ENCODE assay signal across 11 cellular contexts in the genomic region with DNA sequence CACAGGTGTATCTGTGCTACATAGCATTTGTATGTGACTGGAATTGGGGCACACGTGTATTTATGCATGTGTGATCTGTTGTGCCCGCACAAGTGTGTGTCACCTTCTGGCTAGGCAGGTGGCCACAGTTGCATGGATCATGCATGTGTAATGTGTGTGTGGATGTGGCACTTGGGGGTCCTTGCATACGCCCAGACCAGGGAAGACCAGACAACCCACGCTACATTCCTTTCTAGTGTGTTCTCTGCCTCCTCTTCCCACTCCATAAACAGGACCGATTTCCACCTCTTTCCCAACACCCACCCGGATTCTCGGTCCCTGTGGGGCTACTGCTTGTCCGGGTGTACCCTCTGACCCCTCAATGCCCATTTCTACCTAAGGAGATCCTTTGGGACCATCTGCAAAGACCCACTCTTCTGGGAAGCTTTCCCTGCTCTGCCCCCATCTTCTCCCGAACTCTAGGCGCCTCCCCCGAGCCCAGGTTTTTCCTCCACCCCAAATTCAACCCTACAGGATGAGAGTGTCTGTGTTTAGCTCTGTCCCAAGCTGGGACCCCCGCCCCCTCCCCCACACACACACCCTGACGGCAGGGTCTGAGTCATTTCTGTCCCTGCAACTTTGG. TPM values are rescaled to one million over a fixed set of nuclear protein-coding genes. Genes with fewer than 3 reads are reported as not detected.
DNase-seq lines count a peak whose midpoint lies in the region; ATAC-seq and TF ChIP-seq lines count a peak whose summit lies in the region.
"Had no signal": no experiment of that assay in that cellular context is flagged by ENCODE, and none has a peak within 500 bp of the region (broad histone marks: within the 10 kb centered on the region; RNA-seq: fewer than 3 reads in every experiment).

No MANE protein-coding gene starts in this region.

- no peak overlapping the region for H3K27ac Mint-ChIP-seq in activated T-cell treated with anti-CD3 and anti-CD28 coated beads, Interleukin-2, amount 50 U/mL, for 72 hours
- H3K27ac Mint-ChIP-seq in T-cell = no peak overlapping the region
- H3K27ac Mint-ChIP-seq in glutamatergic neuron (ENCODE audit: unreplicated experiment) = no peak overlapping the region
- no peak overlapping the region for H3K27ac Mint-ChIP-seq in stimulated activated effector memory CD8-positive, alpha-beta T cell treated with anti-CD3 and anti-CD28 coated beads, Interleukin-12 subunit alpha, Interleukin-12 subunit beta, amount 100 ng/mL, for 72 hours

- no peak for DNase-seq in activated T-cell treated with anti-CD3 and anti-CD28 coated beads, Interleukin-2, amount 50 U/mL, for 72 hours
- no peak for DNase-seq in activated T-cell treated with anti-CD3 and anti-CD28 coated beads, Interleukin-2, amount 50 U/mL, for 48 hours
- DNase-seq in T-cell = no peak
- DNase-seq in glutamatergic neuron = no peak
- DNase-seq in stimulated activated effector memory CD8-positive, alpha-beta T cell treated with anti-CD3 and anti-CD28 coated beads, Interleukin-12 subunit alpha, Interleukin-12 subunit beta, amount 100 ng/mL, for 72 hours (ENCODE audit: low spot score in 2 of 2) = no peak
- DNase-seq in MV-4-11 (lab: John Stamatoyannopoulos, UW) = no peak
- DNase-seq in mesenteric fat pad (ENCODE audit: low spot score) = no peak
- DNase-seq: activated CD4-positive, CD25-positive, alpha-beta regulatory T cell treated with anti-CD3 and anti-CD28 coated beads, Interleukin-2, amount 50 U/mL, for 72 hours; MM.1S had no signal

- no peak for ATAC-seq in activated T-cell treated with anti-CD3 and anti-CD28 coated beads, Interleukin-2, amount 50 U/mL, for 72 hours (replicated peaks in 1 of 2)
- no peak for ATAC-seq in T-cell (replicated peaks in 1 of 4)
- no peak for ATAC-seq in stimulated activated effector memory CD8-positive, alpha-beta T cell treated with anti-CD3 and anti-CD28 coated beads, Interleukin-12 subunit alpha, Interleukin-12 subunit beta, amount 100 ng/mL, for 72 hours
- no peak for ATAC-seq in HG03442 (IDR thresholded peaks at IDR 0.05; ENCODE audit: unreplicated experiment)

- H3K4me3 Mint-ChIP-seq in activated T-cell treated with anti-CD3 and anti-CD28 coated beads, Interleukin-2, amount 50 U/mL, for 72 hours = peak overlapping the region; percentile 73 to 86
- peak overlapping the region; percentile 44 to 87 (median 59) for H3K4me3 Mint-ChIP-seq in T-cell
- peak overlapping the region; percentile 65 for H3K4me3 Mint-ChIP-seq in glutamatergic neuron (ENCODE audit: unreplicated experiment)
- peak overlapping the region; percentile 78 for H3K4me3 Mint-ChIP-seq in stimulated activated effector memory CD8-positive, alpha-beta T cell treated with anti-CD3 and anti-CD28 coated beads, Interleukin-12 subunit alpha, Interleukin-12 subunit beta, amount 100 ng/mL, for 72 hours

- no peaks in the 10 kb centered on the region for H3K9me3 Mint-ChIP-seq in activated T-cell treated with anti-CD3 and anti-CD28 coated beads, Interleukin-2, amount 50 U/mL, for 72 hours
- H3K9me3 Mint-ChIP-seq in T-cell = no peaks in the 10 kb centered on the region
- peaks cover 11% of the 10 kb centered on the region for H3K9me3 Mint-ChIP-seq in glutamatergic neuron (ENCODE audit: unreplicated experiment)
- no peaks in the 10 kb centered on the region for H3K9me3 Mint-ChIP-seq in stimulated activated effector memory CD8-positive, alpha-beta T cell treated with anti-CD3 and anti-CD28 coated beads, Interleukin-12 subunit alpha, Interleukin-12 subunit beta, amount 100 ng/mL, for 72 hours

- H3K36me3 Mint-ChIP-seq in activated T-cell treated with anti-CD3 and anti-CD28 coated beads, Interleukin-2, amount 50 U/mL, for 72 hours (ENCODE audit: insufficient read depth in 2 of 2) = no peaks in the 10 kb centered on the region
- H3K36me3 Mint-ChIP-seq in T-cell (no peaks in the 10 kb centered on the region), glutamatergic neuron (ENCODE audit: unreplicated experiment) (no peaks in the 10 kb centered on the region)
- peaks cover 11% of the 10 kb centered on the region for H3K36me3 Mint-ChIP-seq in stimulated activated effector memory CD8-positive, alpha-beta T cell treated with anti-CD3 and anti-CD28 coated beads, Interleukin-12 subunit alpha, Interleukin-12 subunit beta, amount 100 ng/mL, for 72 hours

- POLR2A ChIA-PET in T-cell (lab: Charles Lee) = no interaction called here

- no peak for TF ChIP-seq CTCF in glutamatergic neuron (IDR thresholded peaks at IDR 0.05; ENCODE audit: partially characterized antibody, unreplicated experiment)

- H3K27me3 Mint-ChIP-seq in activated T-cell treated with anti-CD3 and anti-CD28 coated beads, Interleukin-2, amount 50 U/mL, for 72 hours (ENCODE audit: low read depth) = peaks cover 5% of the 10 kb centered on the region
- H3K27me3 Mint-ChIP-seq in T-cell (peaks cover 0 to 4% of the 10 kb centered on the region in 2 donors), glutamatergic neuron (ENCODE audit: unreplicated experiment) (peaks cover 22% of the 10 kb centered on the region)

- peaks cover 29% of the 10 kb centered on the region for H3K4me1 Mint-ChIP-seq in activated T-cell treated with anti-CD3 and anti-CD28 coated beads, Interleukin-2, amount 50 U/mL, for 72 hours (ENCODE audit: low read depth)
- H3K4me1 Mint-ChIP-seq in T-cell = peaks cover 25 to 30% (median 26%) of the 10 kb centered on the region in 3 donors
- H3K4me1 Mint-ChIP-seq in glutamatergic neuron (ENCODE audit: low read depth, unreplicated experiment) = peaks cover 3% of the 10 kb centered on the region
- H3K4me1 Mint-ChIP-seq in stimulated activated effector memory CD8-positive, alpha-beta T cell treated with anti-CD3 and anti-CD28 coated beads, Interleukin-12 subunit alpha, Interleukin-12 subunit beta, amount 100 ng/mL, for 72 hours = peaks cover 32% of the 10 kb centered on the region

- CTCF ChIA-PET in T-cell (lab: Charles Lee) = no interaction called here

RNA-seq across cellular contexts. Expression of gene STAP2, which starts 12.3 kb away (rescaled TPM):
- 10 to 100 TPM in 1 of 2 donors, 1 to 10 TPM in 1; 8.3 to 10.0 TPM for total RNA-seq in activated T-cell treated with anti-CD3 and anti-CD28 coated beads, Interleukin-2, amount 50 U/mL, for 72 hours
- total RNA-seq in T-cell (1 to 10 TPM; 2.3 to 3.7 (median 2.9) TPM), glutamatergic neuron (ENCODE audit: unreplicated experiment) (18.1 TPM), mesenteric fat pad (3.0 TPM)

RNA-seq across cellular contexts. Expression of gene MPND, which starts 17.0 kb away (rescaled TPM):
- total RNA-seq in activated T-cell treated with anti-CD3 and anti-CD28 coated beads, Interleukin-2, amount 50 U/mL, for 72 hours = 10 to 100 TPM in 1 of 2 donors, 1 to 10 TPM in 1; 9.7 to 10.3 TPM
- total RNA-seq in T-cell = 10 to 100 TPM; 10.7 to 27.3 (median 22.6) TPM
- total RNA-seq in glutamatergic neuron (ENCODE audit: unreplicated experiment) = 56.7 TPM
- 14.4 TPM for total RNA-seq in mesenteric fat pad

RNA-seq across cellular contexts. Expression of gene FSD1, which starts 21.9 kb away (rescaled TPM):
- 10 to 100 TPM; 17.1 to 22.8 TPM for total RNA-seq in activated T-cell treated with anti-CD3 and anti-CD28 coated beads, Interleukin-2, amount 50 U/mL, for 72 hours
- total RNA-seq in T-cell (1 to 10 TPM; 2.8 to 4.1 (median 3.4) TPM), glutamatergic neuron (ENCODE audit: unreplicated experiment) (156 TPM), mesenteric fat pad (not detected)

RNA-seq across cellular contexts. Expression of gene TMIGD2, which starts 24.1 kb away (rescaled TPM):
- 10 to 100 TPM; 19.8 to 29.1 TPM for total RNA-seq in activated T-cell treated with anti-CD3 and anti-CD28 coated beads, Interleukin-2, amount 50 U/mL, for 72 hours
- total RNA-seq in T-cell = 10 to 100 TPM; 13.5 to 44.0 (median 32.4) TPM
- not detected for total RNA-seq in glutamatergic neuron (ENCODE audit: unreplicated experiment)
- 0.45 TPM for total RNA-seq in mesenteric fat pad
- total RNA-seq: renal cortical epithelial cell had no signal

RNA-seq across cellular contexts. Expression of gene SHD, which starts 47.3 kb away (rescaled TPM):
- total RNA-seq in activated T-cell treated with anti-CD3 and anti-CD28 coated beads, Interleukin-2, amount 50 U/mL, for 72 hours = not detected
- under 1 TPM in 1 of 5 donors, not detected in 4; 0.19 TPM for total RNA-seq in T-cell
- total RNA-seq in glutamatergic neuron (ENCODE audit: unreplicated experiment) = 254 TPM
- total RNA-seq in mesenteric fat pad = not detected
- total RNA-seq: renal cortical epithelial cell had no signal
